In the genomic region with DNA sequence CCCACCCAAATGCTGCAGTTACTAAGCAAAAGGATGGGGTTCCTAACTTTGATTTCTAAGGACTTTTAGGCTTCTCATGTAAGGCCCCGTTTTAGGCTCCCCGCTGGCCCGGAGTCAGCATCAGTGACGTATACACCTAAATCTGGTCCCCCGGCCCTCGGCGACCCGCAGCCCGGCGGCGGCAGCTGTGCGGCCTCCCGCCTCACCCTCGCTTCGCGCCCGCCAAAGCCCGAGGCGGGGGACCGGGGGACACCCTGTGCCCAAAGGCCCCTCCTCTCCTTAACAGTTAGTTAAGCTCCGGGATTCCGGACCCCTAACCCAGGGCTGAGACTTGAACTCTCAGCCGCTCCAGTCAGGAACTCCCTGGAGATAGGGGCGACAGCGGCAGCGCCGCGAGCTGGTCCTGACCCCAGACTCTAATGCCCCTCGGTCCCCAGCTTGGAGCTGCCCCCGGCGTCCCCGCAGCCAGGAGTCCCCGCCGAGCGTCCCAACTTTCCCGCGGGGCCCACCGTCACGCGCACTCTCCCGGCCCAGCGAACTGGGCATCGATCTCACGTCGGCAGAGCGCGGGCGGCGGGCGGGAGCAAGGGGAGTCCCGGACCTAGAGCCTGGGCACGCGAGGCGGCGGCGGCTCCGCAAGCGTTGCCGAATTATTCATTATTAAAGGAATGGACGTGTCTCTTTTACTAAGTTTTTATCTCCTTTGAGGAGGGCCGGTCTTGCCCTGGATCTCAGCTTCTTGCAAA, we compare ENCODE assay signal across 8 cellular contexts. TPM values are rescaled to one million over a fixed set of nuclear protein-coding genes. Genes with fewer than 3 reads are reported as not detected.
DNase-seq lines count a peak whose midpoint lies in the region; ATAC-seq and TF ChIP-seq lines count a peak whose summit lies in the region.

No MANE protein-coding gene starts in this region.

- H3K4me3 ChIP-seq in dorsolateral prefrontal cortex = peak overlapping the region; percentile 67 to 99 (median 94)

- H3K27me3 Mint-ChIP-seq in stimulated activated naive CD8-positive, alpha-beta T cell treated with anti-CD3 and anti-CD28 coated beads, Interleukin-15, amount 100 ng/mL, for 72 hours = no peaks in the 10 kb centered on the region

- in situ Hi-C loops in GM13976 (cut with MboI; ENCODE audit: low sequenced_read_pairs, unreplicated experiment) = no loop called here

- no peaks in the 10 kb centered on the region for H3K27me3 ChIP-seq in dorsolateral prefrontal cortex

- peak overlapping the region; percentile 98 to 99 for H3K27ac Mint-ChIP-seq in stimulated activated naive CD8-positive, alpha-beta T cell treated with anti-CD3 and anti-CD28 coated beads, Interleukin-15, amount 100 ng/mL, for 72 hours

- TF ChIP-seq CTCF in GM13976 (IDR thresholded peaks at IDR 0.05; ENCODE audit: borderline replicate concordance, control extremely low read depth, extremely low read depth, insufficient read depth, missing control alignments) (no peak), dorsolateral prefrontal cortex (IDR thresholded peaks at IDR 0.05 in 54 of 56, conservative IDR thresholded peaks at IDR 0.05 in 2 of 56; ENCODE audit: low read depth in 1 of 56, partially characterized antibody in 56 of 56) (no peak)

- peaks cover 48% of the 10 kb centered on the region for H3K4me1 Mint-ChIP-seq in stimulated activated naive CD8-positive, alpha-beta T cell treated with anti-CD3 and anti-CD28 coated beads, Interleukin-15, amount 100 ng/mL, for 72 hours

- H3K27ac ChIP-seq in dorsolateral prefrontal cortex = peak overlapping the region in 56 of 59 donors; percentile 22 to 96 (median 90)

- no peaks in the 10 kb centered on the region for H3K9me3 Mint-ChIP-seq in stimulated activated naive CD8-positive, alpha-beta T cell treated with anti-CD3 and anti-CD28 coated beads, Interleukin-15, amount 100 ng/mL, for 72 hours

- peak overlapping the region; percentile 95 to 100 for H3K4me3 Mint-ChIP-seq in stimulated activated naive CD8-positive, alpha-beta T cell treated with anti-CD3 and anti-CD28 coated beads, Interleukin-15, amount 100 ng/mL, for 72 hours

- no peak for TF ChIP-seq POLR2A in GM18505 (IDR thresholded peaks at IDR 0.05; ENCODE audit: borderline replicate concordance, extremely low read depth, insufficient read depth, insufficient read length)

- intact Hi-C loops in dorsolateral prefrontal cortex (cut with DNase I) = loop anchor here in 1 of 2 donors (10.0 kb wide), 1 partner anchor 159 kb away; no protein-coding TSS in a partner anchor

- peak; percentile 30 for DNase-seq in GM13976 (ENCODE audit: low spot score)
- peak; percentile 39 for DNase-seq in activated CD4-positive, alpha-beta T cell treated with anti-CD3 and anti-CD28 coated beads for 48 hours
- peak in 7 of 10 donors; percentile 13 to 53 (median 44) for DNase-seq in dorsolateral prefrontal cortex
- peak; percentile 26 for DNase-seq in midbrain (lab: John Stamatoyannopoulos, UW)
- peak; percentile 47 to 52 for DNase-seq in stimulated activated naive CD8-positive, alpha-beta T cell treated with anti-CD3 and anti-CD28 coated beads, Interleukin-15, amount 100 ng/mL, for 72 hours
- no peak for DNase-seq in HCEC 1CT

- peak; percentile 2 for ATAC-seq in stimulated activated naive CD8-positive, alpha-beta T cell treated with anti-CD3 and anti-CD28 coated beads, Interleukin-15, amount 100 ng/mL, for 72 hours
- ATAC-seq in HG03521 (IDR thresholded peaks at IDR 0.05; ENCODE audit: unreplicated experiment) (no peak), GM18505 (IDR thresholded peaks at IDR 0.05; ENCODE audit: unreplicated experiment) (no peak)

RNA-seq across cellular contexts. Expression of gene NR3C2, which starts 1.5 kb away (rescaled TPM):
- total RNA-seq in dorsolateral prefrontal cortex = 10 to 100 TPM; 32.1 to 89.5 (median 56.4) TPM
